18 cellular contexts compared by ENCODE assay signal in genomic region chr3:64148955-64149653, GRCh38.
DNase-seq lines count a peak whose midpoint lies in the region; ATAC-seq, FAIRE-seq and TF ChIP-seq lines count a peak whose summit lies in the region.
"Had no signal": no experiment of that assay in that cellular context is flagged by ENCODE, and none has a peak within 500 bp of the region (broad histone marks: within the 10 kb centered on the region; RNA-seq: fewer than 3 reads in every experiment).

No MANE protein-coding gene starts in this region.

- WGBS in heart right ventricle, 2 donors = 88 to 90% methylated on average over 10 of the region's 10 CpGs
- 88 to 92% methylated on average over 6 to 10 of the region's 10 CpGs for WGBS in endodermal cell (ENCODE audit: insufficient coverage in 1 of 2, insufficient read length in 1 of 2), 2 experiments

- TF ChIP-seq CTCF in heart right ventricle (IDR thresholded peaks at IDR 0.05) = no peak
- no peak for TF ChIP-seq CTCF in right atrium auricular region (IDR thresholded peaks at IDR 0.05)
- no peak for TF ChIP-seq CTCF in endodermal cell (conservative IDR thresholded peaks at IDR 0.05)
- no peak for TF ChIP-seq CTCF in neural crest cell (conservative IDR thresholded peaks at IDR 0.05)

- H3K4me3 Mint-ChIP-seq in endodermal cell (no peak overlapping the region), neural crest cell (no peak overlapping the region)
- H3K4me3 Mint-ChIP-seq: activated naive CD4-positive, alpha-beta T cell treated with anti-CD3 and anti-CD28 coated beads for 36 hours had no signal

- H3K9ac ChIP-seq in endodermal cell (ENCODE audit: extremely low read depth, low read length, poor library complexity, severe bottlenecking) = no peak overlapping the region

- ATAC-seq in heart right ventricle = no peak
- no peak for ATAC-seq in GM18511 (IDR thresholded peaks at IDR 0.05; ENCODE audit: unreplicated experiment)
- ATAC-seq in GM19467 (IDR thresholded peaks at IDR 0.05; ENCODE audit: unreplicated experiment) = no peak

- no peak overlapping the region for H3K4me3 ChIP-seq in heart right ventricle
- no peak overlapping the region for H3K4me3 ChIP-seq in right atrium auricular region
- no peak overlapping the region for H3K4me3 ChIP-seq in endodermal cell (ENCODE audit: low read length)

- DNase-seq in heart right ventricle (no peak), right atrium auricular region (ENCODE audit: low spot score) (no peak), endodermal cell (no peak), neural crest cell (ENCODE audit: low read depth, low spot score) (no peak), HPDE6-E6E7 (ENCODE audit: extremely low spot score) (no peak), RCC 7860 (ENCODE audit: low spot score) (no peak)
- DNase-seq: activated CD4-positive, alpha-beta T cell treated with anti-CD3 and anti-CD28 coated beads, Interleukin-2, amount 50 U/mL, for 48 hours; activated naive CD4-positive, alpha-beta T cell treated with anti-CD3 and anti-CD28 coated beads for 36 hours; aorta; NCI-H187 treated with DMSO at 0.1 percent for 48 hours; small intestine; stimulated activated CD4-positive, alpha-beta T cell treated with anti-CD3 and anti-CD28 coated beads, Interleukin-4, amount 100 ng/mL, for 24 hours; substantia nigra; T-helper 1 cell had no signal

- H3K27me3 ChIP-seq in heart right ventricle (no peaks in the 10 kb centered on the region), right atrium auricular region (no peaks in the 10 kb centered on the region), endodermal cell (ENCODE audit: control insufficient read depth, insufficient read depth, low read length, poor library complexity, severe bottlenecking) (no peaks in the 10 kb centered on the region)

- H3K27me3 Mint-ChIP-seq in endodermal cell (ENCODE audit: insufficient read depth) (no peaks in the 10 kb centered on the region), neural crest cell (ENCODE audit: low read depth) (no peaks in the 10 kb centered on the region)

- H3K27ac ChIP-seq in heart right ventricle (peak overlapping the region in 6 of 10 donors; percentile 25 to 82 (median 66)), right atrium auricular region (peak overlapping the region in 1 of 2 donors; percentile 81), endodermal cell (ENCODE audit: low read depth, low read length) (no peak overlapping the region)
- H3K27ac ChIP-seq: C4-2B had no signal

- intact Hi-C loops in heart right ventricle (cut with DNase I) = loop anchor here in 2 of 10 donors (5.0 to 10.0 kb wide), 2 partner anchors 73 to 114 kb away; no protein-coding TSS in a partner anchor

- H3K4me1 Mint-ChIP-seq in endodermal cell = peaks cover 4% of the 10 kb centered on the region
- H3K4me1 Mint-ChIP-seq in neural crest cell = peaks cover 22% of the 10 kb centered on the region

- H3K36me3 ChIP-seq in heart right ventricle (peaks cover 0 to 64% (median 22%) of the 10 kb centered on the region in 9 donors), right atrium auricular region (peaks cover 31% of the 10 kb centered on the region), endodermal cell (ENCODE audit: control insufficient read depth, insufficient read depth, low read length) (peaks cover 20% of the 10 kb centered on the region)

- peak overlapping the region; percentile 35 for H3K27ac Mint-ChIP-seq in endodermal cell
- peak overlapping the region; percentile 83 for H3K27ac Mint-ChIP-seq in neural crest cell (ENCODE audit: unreplicated experiment)
- H3K27ac Mint-ChIP-seq: activated naive CD4-positive, alpha-beta T cell treated with anti-CD3 and anti-CD28 coated beads for 36 hours had no signal

- H3K36me3 Mint-ChIP-seq in endodermal cell (ENCODE audit: low read depth) (peaks cover 45% of the 10 kb centered on the region), neural crest cell (ENCODE audit: low read depth) (peaks cover 18% of the 10 kb centered on the region)

- H3K9me3 ChIP-seq in heart right ventricle (peaks cover 0 to 7% (median 0%) of the 10 kb centered on the region in 11 donors), right atrium auricular region (peaks cover 0 to 4% of the 10 kb centered on the region in 2 donors), endodermal cell (ENCODE audit: control insufficient read depth, low read length) (peaks cover 12% of the 10 kb centered on the region)

- peaks cover 13 to 46% (median 32%) of the 10 kb centered on the region in 9 donors for H3K4me1 ChIP-seq in heart right ventricle
- H3K4me1 ChIP-seq in right atrium auricular region = peaks cover 3 to 48% of the 10 kb centered on the region in 2 donors
- H3K4me1 ChIP-seq in endodermal cell (ENCODE audit: control insufficient read depth, insufficient read depth, low read length) = peaks cover 7% of the 10 kb centered on the region

- FAIRE-seq in RCC 7860 (lab: Jason Lieb, UNC) = no peak
- FAIRE-seq: H1, small intestine had no signal

- H3K9me3 Mint-ChIP-seq in endodermal cell (no peaks in the 10 kb centered on the region), neural crest cell (no peaks in the 10 kb centered on the region)
- H3K9me3 Mint-ChIP-seq: activated naive CD4-positive, alpha-beta T cell treated with anti-CD3 and anti-CD28 coated beads for 36 hours had no signal
